34 cellular contexts compared by ENCODE assay signal in genomic region chr10:44314802-44315460, GRCh38.
"Had no signal": no experiment of that assay in that cellular context is flagged by ENCODE, and none has a peak within 500 bp of the region (broad histone marks: within the 10 kb centered on the region; RNA-seq: fewer than 3 reads in every experiment).

No MANE protein-coding gene starts in this region.

- H3K9me3 ChIP-seq: adrenal gland, body of pancreas, esophagus muscularis mucosa, gastrocnemius medialis, heart left ventricle had no signal

- H3K27me3 ChIP-seq: body of pancreas, foreskin keratinocyte, gastrocnemius medialis, heart left ventricle had no signal

- H3K4me1 ChIP-seq: adrenal gland, foreskin keratinocyte had no signal

- H3K36me3 Mint-ChIP-seq: activated CD8-positive, alpha-beta memory T cell treated with anti-CD3 and anti-CD28 coated beads, Interleukin-2, amount 10 ng/mL, durations not matched to agents 7 days and 5 days; activated naive CD4-positive, alpha-beta T cell treated with anti-CD3 and anti-CD28 coated beads, Interleukin-2, amount 50 U/mL, for 24 hours; activated naive CD8-positive, alpha-beta T cell treated with anti-CD3 and anti-CD28 coated beads for 36 hours; WTC11 had no signal

- H3K27ac ChIP-seq: adrenal gland, body of pancreas, esophagus muscularis mucosa, foreskin keratinocyte, gastrocnemius medialis, heart left ventricle, VCaP had no signal

- H3K4me3 ChIP-seq: adrenal gland, body of pancreas, esophagus muscularis mucosa, gastrocnemius medialis, heart left ventricle had no signal

- H3K4me3 Mint-ChIP-seq: activated CD4-positive, alpha-beta memory T cell treated with anti-CD3 and anti-CD28 coated beads, Interleukin-2, amount 10 ng/mL, durations not matched to agents 7 days and 5 days; activated CD4-positive, alpha-beta T cell treated with anti-CD3 and anti-CD28 coated beads, Interleukin-2, amount 10 ng/mL, durations not matched to agents 7 days and 5 days; activated CD8-positive, alpha-beta memory T cell treated with anti-CD3 and anti-CD28 coated beads, Interleukin-2, amount 10 ng/mL, durations not matched to agents 7 days and 5 days; activated naive CD4-positive, alpha-beta T cell treated with anti-CD3 and anti-CD28 coated beads for 36 hours; activated naive CD4-positive, alpha-beta T cell treated with anti-CD3 and anti-CD28 coated beads, Interleukin-2, amount 50 U/mL, for 24 hours; activated naive CD8-positive, alpha-beta T cell treated with anti-CD3 and anti-CD28 coated beads for 36 hours; activated naive CD8-positive, alpha-beta T cell treated with anti-CD3 and anti-CD28 coated beads, Interleukin-2, amount 50 U/mL, for 24 hours; activated T-helper 1 cell treated with anti-CD3 and anti-CD28 coated beads, Interleukin-12 subunit alpha, Interleukin-12 subunit beta, Interleukin-2, Interleukin-4 antibody, amounts not matched to agents 30 ng/mL and 10 ng/mL and 1 ng/mL, durations not matched to agents 14 hours and 24 hours and 36 hours; effector memory CD8-positive, alpha-beta T cell; WTC11 had no signal

- DNase-seq: activated CD4-positive, alpha-beta memory T cell treated with anti-CD3 and anti-CD28 coated beads, Interleukin-2, amount 10 ng/mL, durations not matched to agents 7 days and 5 days; activated CD4-positive, alpha-beta T cell treated with anti-CD3 and anti-CD28 coated beads for 1 hour; activated CD4-positive, alpha-beta T cell treated with anti-CD3 and anti-CD28 coated beads for 4 hours; activated CD4-positive, alpha-beta T cell treated with anti-CD3 and anti-CD28 coated beads, Interleukin-2, amount 10 ng/mL, durations not matched to agents 7 days and 5 days; activated CD4-positive, alpha-beta T cell treated with anti-CD3 and anti-CD28 coated beads, Interleukin-2, amount 50 U/mL, for 4 hours; activated CD8-positive, alpha-beta memory T cell treated with anti-CD3 and anti-CD28 coated beads, Interleukin-2, amount 10 ng/mL, durations not matched to agents 7 days and 5 days; activated CD8-positive, alpha-beta memory T cell treated with anti-CD3 and anti-CD28 coated beads, Interleukin-2, amount 50 U/mL, for 4 hours; activated effector memory CD4-positive, alpha-beta T cell treated with anti-CD3 and anti-CD28 coated beads, Interleukin-2, amount 50 U/mL, for 16 hours; activated naive CD4-positive, alpha-beta T cell treated with anti-CD3 and anti-CD28 coated beads for 36 hours; activated naive CD8-positive, alpha-beta T cell treated with anti-CD3 and anti-CD28 coated beads for 36 hours; activated naive CD8-positive, alpha-beta T cell treated with anti-CD3 and anti-CD28 coated beads, Interleukin-2, amount 50 U/mL, for 24 hours; activated T-cell treated with anti-CD3 and anti-CD28 coated beads, Interleukin-2, amount 50 U/mL, for 1 hour; activated T-cell treated with anti-CD3 and anti-CD28 coated beads, Interleukin-2, amount 50 U/mL, for 48 hours; adrenal gland; amygdala; aorta; body of pancreas; caudate nucleus; cortex of kidney; dermis blood vessel endothelial cell; effector CD4-positive, alpha-beta T cell; effector memory CD8-positive, alpha-beta T cell; erythroblast; foreskin keratinocyte; gastrocnemius medialis; glutamatergic neuron; heart left ventricle; T-helper 2 cell had no signal

- H3K36me3 ChIP-seq: adrenal gland, esophagus muscularis mucosa, gastrocnemius medialis, heart left ventricle had no signal

- H3K27ac Mint-ChIP-seq: activated CD4-positive, alpha-beta memory T cell treated with anti-CD3 and anti-CD28 coated beads, Interleukin-2, amount 10 ng/mL, durations not matched to agents 7 days and 5 days; activated CD4-positive, alpha-beta T cell treated with anti-CD3 and anti-CD28 coated beads, Interleukin-2, amount 10 ng/mL, durations not matched to agents 7 days and 5 days; activated CD8-positive, alpha-beta memory T cell treated with anti-CD3 and anti-CD28 coated beads, Interleukin-2, amount 10 ng/mL, durations not matched to agents 7 days and 5 days; activated naive CD4-positive, alpha-beta T cell treated with anti-CD3 and anti-CD28 coated beads for 36 hours; activated naive CD4-positive, alpha-beta T cell treated with anti-CD3 and anti-CD28 coated beads, Interleukin-2, amount 50 U/mL, for 24 hours; activated naive CD8-positive, alpha-beta T cell treated with anti-CD3 and anti-CD28 coated beads for 36 hours; activated naive CD8-positive, alpha-beta T cell treated with anti-CD3 and anti-CD28 coated beads, Interleukin-2, amount 50 U/mL, for 24 hours; activated T-helper 1 cell treated with anti-CD3 and anti-CD28 coated beads, Interleukin-12 subunit alpha, Interleukin-12 subunit beta, Interleukin-2, Interleukin-4 antibody, amounts not matched to agents 30 ng/mL and 10 ng/mL and 1 ng/mL, durations not matched to agents 14 hours and 24 hours and 36 hours; activated T-helper 2 cell treated with anti-CD3 and anti-CD28 coated beads, Interferon-gamma antibody, Interleukin-2, Interleukin-4, amounts not matched to agents 10 μg/mL and 5 μg/mL and 100 μg/mL, durations not matched to agents 14 hours and 24 hours and 36 hours had no signal

- H3K9me3 Mint-ChIP-seq: activated CD4-positive, alpha-beta T cell treated with anti-CD3 and anti-CD28 coated beads, Interleukin-2, amount 10 ng/mL, durations not matched to agents 7 days and 5 days; activated naive CD4-positive, alpha-beta T cell treated with anti-CD3 and anti-CD28 coated beads for 36 hours; activated naive CD4-positive, alpha-beta T cell treated with anti-CD3 and anti-CD28 coated beads, Interleukin-2, amount 50 U/mL, for 24 hours; activated naive CD8-positive, alpha-beta T cell treated with anti-CD3 and anti-CD28 coated beads for 36 hours; activated T-helper 1 cell treated with anti-CD3 and anti-CD28 coated beads, Interleukin-12 subunit alpha, Interleukin-12 subunit beta, Interleukin-2, Interleukin-4 antibody, amounts not matched to agents 30 ng/mL and 10 ng/mL and 1 ng/mL, durations not matched to agents 14 hours and 24 hours and 36 hours; activated T-helper 2 cell treated with anti-CD3 and anti-CD28 coated beads, Interferon-gamma antibody, Interleukin-2, Interleukin-4, amounts not matched to agents 10 μg/mL and 5 μg/mL and 100 μg/mL, durations not matched to agents 14 hours and 24 hours and 36 hours had no signal
